1 cellular context compared by ENCODE assay signal in genomic region chr5:1728846-1729245, GRCh38.
TF ChIP-seq lines count a peak whose summit lies in the region.

No MANE protein-coding gene starts in this region.

TF ChIP-seq in HepG2, 621 proteins besides CTCF, POLR2A, EP300 and RAD21 (continued from another document):
- TF ChIP-seq ZHX2 (IDR thresholded peaks at IDR 0.05; ENCODE audit: low read depth), result no peak
- TF ChIP-seq ZHX2 (CRISPR knock-in tag; IDR thresholded peaks at IDR 0.05; ENCODE audit: borderline replicate concordance), result no peak
